8 cellular contexts compared by ENCODE assay signal in genomic region chr7:155002411-155003214, GRCh38. TPM values are rescaled to one million over a fixed set of nuclear protein-coding genes. Genes with fewer than 3 reads are reported as not detected.
DNase-seq lines count a peak whose midpoint lies in the region; ATAC-seq and TF ChIP-seq lines count a peak whose summit lies in the region.

A gene with protein sequence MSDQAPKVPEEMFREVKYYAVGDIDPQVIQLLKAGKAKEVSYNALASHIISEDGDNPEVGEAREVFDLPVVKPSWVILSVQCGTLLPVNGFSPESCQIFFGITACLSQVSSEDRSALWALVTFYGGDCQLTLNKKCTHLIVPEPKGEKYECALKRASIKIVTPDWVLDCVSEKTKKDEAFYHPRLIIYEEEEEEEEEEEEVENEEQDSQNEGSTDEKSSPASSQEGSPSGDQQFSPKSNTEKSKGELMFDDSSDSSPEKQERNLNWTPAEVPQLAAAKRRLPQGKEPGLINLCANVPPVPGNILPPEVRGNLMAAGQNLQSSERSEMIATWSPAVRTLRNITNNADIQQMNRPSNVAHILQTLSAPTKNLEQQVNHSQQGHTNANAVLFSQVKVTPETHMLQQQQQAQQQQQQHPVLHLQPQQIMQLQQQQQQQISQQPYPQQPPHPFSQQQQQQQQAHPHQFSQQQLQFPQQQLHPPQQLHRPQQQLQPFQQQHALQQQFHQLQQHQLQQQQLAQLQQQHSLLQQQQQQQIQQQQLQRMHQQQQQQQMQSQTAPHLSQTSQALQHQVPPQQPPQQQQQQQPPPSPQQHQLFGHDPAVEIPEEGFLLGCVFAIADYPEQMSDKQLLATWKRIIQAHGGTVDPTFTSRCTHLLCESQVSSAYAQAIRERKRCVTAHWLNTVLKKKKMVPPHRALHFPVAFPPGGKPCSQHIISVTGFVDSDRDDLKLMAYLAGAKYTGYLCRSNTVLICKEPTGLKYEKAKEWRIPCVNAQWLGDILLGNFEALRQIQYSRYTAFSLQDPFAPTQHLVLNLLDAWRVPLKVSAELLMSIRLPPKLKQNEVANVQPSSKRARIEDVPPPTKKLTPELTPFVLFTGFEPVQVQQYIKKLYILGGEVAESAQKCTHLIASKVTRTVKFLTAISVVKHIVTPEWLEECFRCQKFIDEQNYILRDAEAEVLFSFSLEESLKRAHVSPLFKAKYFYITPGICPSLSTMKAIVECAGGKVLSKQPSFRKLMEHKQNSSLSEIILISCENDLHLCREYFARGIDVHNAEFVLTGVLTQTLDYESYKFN (minus strand): TSS chr7:155003124. CDS start chr7:155002929, 195 bp downstream.

- peaks cover 5 to 12% of the 10 kb centered on the region in 2 donors for H3K4me1 Mint-ChIP-seq in natural killer cell

- H3K36me3 ChIP-seq in esophagus muscularis mucosa: peaks cover 6 to 22% (median 15%) of the 10 kb centered on the region in 4 donors

- H3K9me3 ChIP-seq in esophagus muscularis mucosa: no peaks in the 10 kb centered on the region

- H3K27ac Mint-ChIP-seq in natural killer cell: peak within 1 kb of the TSS; percentile 73 to 81

- no CpG with 5 or more reads among the region's 128 CpGs for WGBS in esophagus muscularis mucosa

- no peak for TF ChIP-seq EP300 in esophagus muscularis mucosa (IDR thresholded peaks at IDR 0.05)

- no peaks in the 10 kb centered on the region for H3K36me3 Mint-ChIP-seq in natural killer cell

- peak within 1 kb of the TSS; percentile 62 to 96 (median 78) for H3K4me3 ChIP-seq in esophagus muscularis mucosa

- H3K27ac ChIP-seq in esophagus muscularis mucosa (replicated peaks in 1 of 4) (peak within 1 kb of the TSS; percentile 74 to 89 (median 86)), substantia nigra (ENCODE audit: low read depth, low read length, poor library complexity, severe bottlenecking) (peak within 1 kb of the TSS; percentile 90)

- no peaks in the 10 kb centered on the region for H3K9me3 Mint-ChIP-seq in natural killer cell

- intact Hi-C loops in esophagus muscularis mucosa (cut with DNase I) (loop anchor here (10.0 kb wide), 1 partner anchor 292 kb away; the partner anchor contains the start of gene INSIG1), natural killer cell (cut with micrococcal nuclease) (loop anchor here (1.0 to 5.0 kb wide), 3 partner anchors 74 to 295 kb away; partner anchors contain the start of gene INSIG1)

- no peaks in the 10 kb centered on the region for H3K27me3 ChIP-seq in esophagus muscularis mucosa

- H3K27me3 Mint-ChIP-seq in natural killer cell (ENCODE audit: low read depth in 2 of 2): no peaks in the 10 kb centered on the region

- no peak for TF ChIP-seq CTCF in AG09319 (IDR thresholded peaks at IDR 0.05; ENCODE audit: low read depth, low read length)
- TF ChIP-seq CTCF in esophagus muscularis mucosa (IDR thresholded peaks at IDR 0.05): no peak
- TF ChIP-seq CTCF in natural killer cell (IDR thresholded peaks at IDR 0.05): no peak

- TF ChIP-seq POLR2A in esophagus muscularis mucosa (IDR thresholded peaks at IDR 0.05; ENCODE audit: low read depth): no peak

- peaks cover 14 to 42% (median 23%) of the 10 kb centered on the region in 4 donors for H3K4me1 ChIP-seq in esophagus muscularis mucosa

- ATAC-seq in GM18508 (IDR thresholded peaks at IDR 0.05; ENCODE audit: insufficient read depth, unreplicated experiment) (peak; percentile 18), HG02943 (IDR thresholded peaks at IDR 0.05; ENCODE audit: low read depth, unreplicated experiment) (peak; percentile 58), natural killer cell (peak; percentile 76 to 86 (median 81))

- peak within 1 kb of the TSS; percentile 89 for H3K4me3 Mint-ChIP-seq in natural killer cell

- DNase-seq in AG09319 (ENCODE audit: extremely low read depth, low read depth) (peak; percentile 11), NCI-H2171 (lab: John Stamatoyannopoulos, UW) (peak; percentile 75), esophagus muscularis mucosa (ENCODE audit: extremely low spot score) (no peak), natural killer cell (peak; percentile 50), substantia nigra (lab: John Stamatoyannopoulos, UW) (peak in 41 of 49 donors; percentile 32 to 90 (median 67))
- DNase-seq in activated CD8-positive, alpha-beta memory T cell treated with anti-CD3 and anti-CD28 coated beads, Interleukin-2, amount 50 U/mL, for 48 hours: peak; percentile 75

RNA-seq across cellular contexts. Expression of the gene that starts here (rescaled TPM):
- total RNA-seq in esophagus muscularis mucosa (10 to 100 TPM in 2 of 4 donors, 1 to 10 TPM in 2; 7.6 to 12.3 (median 9.5) TPM), natural killer cell (10 to 100 TPM in 2 of 3 donors, 1 to 10 TPM in 1; 8.7 to 13.8 (median 11.2) TPM)

Comparison
In these comparisons a context has a peak if more than half of its experiments do, and no peak if none do; other contexts are left out.
1. ATAC-seq: peak in every context shown above with its lines; median percentile 81 in natural killer cell; 58 in HG02943; 18 in GM18508.